Comparison of ENCODE assay signal across 1 cellular context in genomic region chr1:20058531-20058930, GRCh38.
TF ChIP-seq lines count a peak whose summit lies in the region.

No MANE protein-coding gene starts in this region.

TF ChIP-seq in IMR-90, 13 proteins besides CTCF, POLR2A, EP300 and RAD21 (continued from another document):
- TF ChIP-seq ELK1 (IDR thresholded peaks at IDR 0.05; ENCODE audit: borderline replicate concordance, low read depth, low read length) (no peak), BHLHE40 (IDR thresholded peaks at IDR 0.05; ENCODE audit: low read depth, low read length) (no peak), MXI1 (IDR thresholded peaks at IDR 0.05; ENCODE audit: borderline replicate concordance, low read depth, low read length) (no peak), RCOR1 (IDR thresholded peaks at IDR 0.05; ENCODE audit: insufficient replicate concordance, low read length) (no peak), MAFK (IDR thresholded peaks at IDR 0.05; ENCODE audit: low read depth, low read length) (no peak)
